Comparison of ENCODE assay signal across 25 cellular contexts in genomic region chr11:19225599-19225998, GRCh38. TPM values are rescaled to one million over a fixed set of nuclear protein-coding genes. Genes with fewer than 3 reads are reported as not detected.
DNase-seq lines count a peak whose midpoint lies in the region; ATAC-seq and TF ChIP-seq lines count a peak whose summit lies in the region.
"Had no signal": no experiment of that assay in that cellular context is flagged by ENCODE, and none has a peak within 500 bp of the region (broad histone marks: within the 10 kb centered on the region; RNA-seq: fewer than 3 reads in every experiment).

No MANE protein-coding gene starts in this region.

- H3K27me3 ChIP-seq in heart left ventricle: no peaks in the 10 kb centered on the region
- H3K27me3 ChIP-seq in colonic mucosa: no peaks in the 10 kb centered on the region
- H3K27me3 ChIP-seq in psoas muscle (ENCODE audit: insufficient read depth in 3 of 3, low read length in 2 of 3): no peaks in the 10 kb centered on the region
- H3K27me3 ChIP-seq: BE2C, SJSA1 had no signal

- H3K4me3 ChIP-seq in heart left ventricle (no peak overlapping the region), colonic mucosa (no peak overlapping the region), psoas muscle (no peak overlapping the region)
- H3K4me3 ChIP-seq: GM23248, K562, SJSA1 had no signal

- no peak for TF ChIP-seq POLR2A in heart left ventricle (IDR thresholded peaks at IDR 0.05)

- no peak for ATAC-seq in heart left ventricle
- peak in 2 of 4 donors; percentile 10 to 20 for ATAC-seq in psoas muscle
- ATAC-seq: K562 had no signal

- H3K9me3 ChIP-seq in heart left ventricle (peaks cover 0 to 8% (median 0%) of the 10 kb centered on the region in 12 donors), colonic mucosa (no peaks in the 10 kb centered on the region), psoas muscle (no peaks in the 10 kb centered on the region)
- H3K9me3 ChIP-seq: BE2C, SJSA1 had no signal

- TF ChIP-seq CTCF in heart left ventricle (IDR thresholded peaks at IDR 0.05) (no peak), colonic mucosa (IDR thresholded peaks at IDR 0.05) (no peak), psoas muscle (IDR thresholded peaks at IDR 0.05) (no peak)

- H3K36me3 ChIP-seq in heart left ventricle: peaks cover 0 to 8% (median 0%) of the 10 kb centered on the region in 9 donors
- H3K36me3 ChIP-seq in colonic mucosa: no peaks in the 10 kb centered on the region
- H3K36me3 ChIP-seq in psoas muscle (ENCODE audit: insufficient read depth in 1 of 2, low read depth in 1 of 2): no peaks in the 10 kb centered on the region
- H3K36me3 ChIP-seq: BE2C had no signal

- intact Hi-C loops in heart left ventricle (cut with DNase I): no loop called here
- intact Hi-C loops in cardiac septum (cut with DNase I): no loop called here
- intact Hi-C loops in colonic mucosa (cut with DNase I): no loop called here
- intact Hi-C loops in psoas muscle (cut with DNase I): no loop called here

- no peak for DNase-seq in heart left ventricle
- no peak for DNase-seq in cardiac septum (ENCODE audit: low spot score)
- DNase-seq in DMS79 treated with DMSO at 0.1 percent for 48 hours (lab: John Stamatoyannopoulos, UW): peak; percentile 95
- peak; percentile 63 for DNase-seq in colonic mucosa
- DNase-seq in psoas muscle: no peak
- no peak for DNase-seq in activated CD4-positive, alpha-beta T cell treated with anti-CD3 and anti-CD28 coated beads, Interleukin-2, amount 50 U/mL, for 4 hours
- no peak for DNase-seq in ecto neural progenitor cell (ENCODE audit: low spot score)
- DNase-seq in C1 segment of cervical spinal cord (lab: John Stamatoyannopoulos, UW): no peak
- DNase-seq: 8988T, ACHN, BE2C, Calu3, GM23248, H7, Kasumi-1, MV-4-11, NCI-H1105 treated with DMSO at 0.1 percent for 48 hours, NCI-H146, NCI-H2029 treated with DMSO at 0.1 percent for 48 hours, NCI-H446, NCI-H524 treated with DMSO at 0.1 percent for 48 hours, NCI-H774 had no signal

- H3K27ac ChIP-seq in heart left ventricle (peak overlapping the region in 7 of 12 donors; percentile 5 to 66 (median 56)), colonic mucosa (no peak overlapping the region), psoas muscle (peak overlapping the region; percentile 79)
- H3K27ac ChIP-seq: GM23248, SJSA1 had no signal

- H3K9ac ChIP-seq in colonic mucosa (ENCODE audit: low read depth in 2 of 2, low read length in 2 of 2): no peak overlapping the region
- H3K9ac ChIP-seq: GM23248 had no signal

- H3K4me1 ChIP-seq in heart left ventricle (peaks cover 0 to 28% (median 5%) of the 10 kb centered on the region in 12 donors), colonic mucosa (no peaks in the 10 kb centered on the region), psoas muscle (peaks cover 26% of the 10 kb centered on the region)
- H3K4me1 ChIP-seq: BE2C, SJSA1 had no signal

- WGBS in heart left ventricle, 4 donors: 89 to 94% (median 92%) methylated on average over 4 of the region's 4 CpGs
- 71 to 74% (median 71%) methylated on average over 4 of the region's 4 CpGs for WGBS in psoas muscle, 3 donors

RNA-seq across cellular contexts. Expression of gene E2F8, which starts 15.1 kb away (rescaled TPM):
- 1 to 10 TPM; 2.3 to 6.6 (median 4.2) TPM for total RNA-seq in heart left ventricle
- polyA plus RNA-seq in heart left ventricle: 1 to 10 TPM in 1 of 2 donors, under 1 TPM in 1; 0.84 to 3.0 TPM
- 4.5 TPM for total RNA-seq in cardiac septum
- 10 to 100 TPM in 1 of 2 donors, 1 to 10 TPM in 1; 5.5 to 26.8 TPM for total RNA-seq in colonic mucosa
- 10 to 100 TPM in 1 of 4 donors, 1 to 10 TPM in 3; 1.4 to 11.6 (median 3.9) TPM for total RNA-seq in psoas muscle
- polyA plus RNA-seq in psoas muscle: 1 to 10 TPM in 2 of 3 donors, under 1 TPM in 1; 1.00 to 1.5 (median 1.2) TPM

RNA-seq across cellular contexts. Expression of gene CSRP3, which starts 23.8 kb away (rescaled TPM):
- total RNA-seq in heart left ventricle: 1,000 to 10,000 TPM in 8 of 9 donors, 100 to 1,000 TPM in 1; 988 to 3,521 (median 2,213) TPM
- polyA plus RNA-seq in heart left ventricle: 1,000 to 10,000 TPM; 1,002 to 1,556 TPM
- 2,895 TPM for total RNA-seq in cardiac septum
- total RNA-seq in colonic mucosa: under 1 TPM in 1 of 2 donors, not detected in 1; 0.35 TPM
- 1,000 to 10,000 TPM in 2 of 4 donors, 100 to 1,000 TPM in 2; 316 to 1,082 (median 863) TPM for total RNA-seq in psoas muscle
- polyA plus RNA-seq in psoas muscle: 100 to 1,000 TPM in 2 of 3 donors, 10 to 100 TPM in 1; 35.9 to 856 (median 122) TPM
- total RNA-seq: Calu3, GM23248, H7, M059J, SJSA1 had no signal
- polyA plus RNA-seq: GM23248, K562 had no signal

Comparison
In these comparisons a context has a peak if more than half of its experiments do, and no peak if none do; other contexts are left out.
1. DNase-seq: peak in DMS79 treated with DMSO at 0.1 percent for 48 hours (single experiment) and colonic mucosa (single experiment); none in heart left ventricle (0 of 5), cardiac septum (single experiment), psoas muscle (0 of 2), activated CD4-positive, alpha-beta T cell treated with anti-CD3 and anti-CD28 coated beads, Interleukin-2, amount 50 U/mL, for 4 hours (0 of 2), ecto neural progenitor cell (single experiment) and C1 segment of cervical spinal cord (0 of 14).
2. RNA of gene CSRP3, which starts 23.8 kb away (total RNA-seq): 2,895 TPM in cardiac septum (single experiment), 988 to 3,521 TPM in heart left ventricle and 316 to 1,082 TPM in psoas muscle; 0.35 TPM in colonic mucosa; every median in the first group is over 100 times any median in the second.